8 cellular contexts compared by ENCODE assay signal in genomic region chr19:11373885-11374448, GRCh38. TPM values are rescaled to one million over a fixed set of nuclear protein-coding genes. Genes with fewer than 3 reads are reported as not detected.
DNase-seq lines count a peak whose midpoint lies in the region; ATAC-seq and TF ChIP-seq lines count a peak whose summit lies in the region.

No MANE protein-coding gene starts in this region.

- H3K27ac ChIP-seq in CD8-positive, alpha-beta T cell (ENCODE audit: low read depth, low read length): peak overlapping the region; percentile 83
- H3K27ac ChIP-seq in colonic mucosa: peak overlapping the region; percentile 95

- H2AFZ ChIP-seq in neuron (ENCODE audit: low read depth, low read length): no peak overlapping the region

- no peak for ATAC-seq in CD8-positive, alpha-beta T cell
- ATAC-seq in HG03045 (IDR thresholded peaks at IDR 0.05; ENCODE audit: unreplicated experiment) (no peak), GM18502 (IDR thresholded peaks at IDR 0.05; ENCODE audit: poor library complexity, unreplicated experiment) (no peak)

- peaks cover 18% of the 10 kb centered on the region for H3K4me1 Mint-ChIP-seq in CD8-positive, alpha-beta T cell (ENCODE audit: low read depth)

- peaks cover 28% of the 10 kb centered on the region for H3K4me1 ChIP-seq in CD8-positive, alpha-beta T cell (ENCODE audit: insufficient read depth, low read length)
- H3K4me1 ChIP-seq in colonic mucosa: peaks cover 6% of the 10 kb centered on the region
- H3K4me1 ChIP-seq in neuron (ENCODE audit: insufficient read depth, low read length): peaks cover 23% of the 10 kb centered on the region

- intact Hi-C loops in CD8-positive, alpha-beta T cell (cut with DNase I, micrococcal nuclease): loop anchor here (1.0 to 10.0 kb wide), 8 partner anchors 28 to 969 kb away; partner anchors contain the start of genes ODAD3 (in 2 of the 2), PRKCSH (in 2 of the 2), CARM1 (in 1 of the 2) and CCDC159 (in 1 of the 2)
- intact Hi-C loops in colonic mucosa (cut with DNase I): no loop called here

- no peaks in the 10 kb centered on the region for H3K36me3 ChIP-seq in CD8-positive, alpha-beta T cell (ENCODE audit: insufficient read depth, low read length)
- no peaks in the 10 kb centered on the region for H3K36me3 ChIP-seq in colonic mucosa
- no peaks in the 10 kb centered on the region for H3K36me3 ChIP-seq in neuron (ENCODE audit: insufficient read depth, low read length)

- no peak for DNase-seq in CD8-positive, alpha-beta T cell
- DNase-seq in NB4 (ENCODE audit: low read depth): peak; percentile 60
- no peak for DNase-seq in colonic mucosa
- no peak for DNase-seq in NCI-H524 treated with DMSO at 0.1 percent for 48 hours (lab: John Stamatoyannopoulos, UW)
- no peak for DNase-seq in NCI-H1417 (lab: John Stamatoyannopoulos, UW)

- H3K27me3 Mint-ChIP-seq in CD8-positive, alpha-beta T cell (ENCODE audit: low read depth): no peaks in the 10 kb centered on the region

- no peak overlapping the region for H3K27ac Mint-ChIP-seq in CD8-positive, alpha-beta T cell

- no peaks in the 10 kb centered on the region for H3K9me3 ChIP-seq in CD8-positive, alpha-beta T cell (ENCODE audit: low read length)
- H3K9me3 ChIP-seq in colonic mucosa: no peaks in the 10 kb centered on the region
- H3K9me3 ChIP-seq in neuron (ENCODE audit: low read length): no peaks in the 10 kb centered on the region

- no peaks in the 10 kb centered on the region for H3K9me3 Mint-ChIP-seq in CD8-positive, alpha-beta T cell

- H3K27me3 ChIP-seq in CD8-positive, alpha-beta T cell (ENCODE audit: insufficient read depth, low read length): no peaks in the 10 kb centered on the region
- H3K27me3 ChIP-seq in colonic mucosa (no peaks in the 10 kb centered on the region), neuron (ENCODE audit: insufficient read depth, low read length) (no peaks in the 10 kb centered on the region)

- H3K36me3 Mint-ChIP-seq in CD8-positive, alpha-beta T cell: peaks cover 29% of the 10 kb centered on the region

- POLR2A ChIA-PET in CD8-positive, alpha-beta T cell (lab: Charles Lee): interaction anchor here (1.1 to 2.3 kb wide), 8 partner anchors 10 to 283 kb away, joined by 3 to 17 read pairs (median 6); partner anchors contain the start of genes CCDC159, EPOR, ODAD3 and PRKCSH

- peak overlapping the region; percentile 73 for H3K4me3 ChIP-seq in CD8-positive, alpha-beta T cell (ENCODE audit: low read depth, low read length)
- H3K4me3 ChIP-seq in NB4 (ENCODE audit: low read depth, low read length) (peak overlapping the region; percentile 60), colonic mucosa (peak overlapping the region; percentile 61), neuron (ENCODE audit: low read length) (peak overlapping the region; percentile 59)

- CTCF ChIA-PET in CD8-positive, alpha-beta T cell (lab: Charles Lee): interaction anchor here (0.8 to 5.5 kb wide), 4 partner anchors 9 to 109 kb away, joined by 3 to 24 read pairs (median 4); partner anchors contain the start of genes ODAD3 and PRKCSH

- peak overlapping the region; percentile 13 to 95 for H3K9ac ChIP-seq in colonic mucosa (ENCODE audit: low read depth in 2 of 2, low read length in 2 of 2)

- H3K4me3 Mint-ChIP-seq in CD8-positive, alpha-beta T cell: no peak overlapping the region

- no peak for TF ChIP-seq POLR2A in NB4 (IDR thresholded peaks at IDR 0.05; ENCODE audit: extremely low read depth, insufficient read length)

- TF ChIP-seq CTCF in CD8-positive, alpha-beta T cell (IDR thresholded peaks at IDR 0.05): no peak
- TF ChIP-seq CTCF in NB4 (IDR thresholded peaks at IDR 0.05; ENCODE audit: low read depth, low read length) (no peak), colonic mucosa (IDR thresholded peaks at IDR 0.05) (no peak)

RNA-seq across cellular contexts. Expression of gene SWSAP1, which starts 0.5 kb away (rescaled TPM):
- total RNA-seq in CD8-positive, alpha-beta T cell: 1 to 10 TPM; 2.2 to 2.4 TPM
- 1 to 10 TPM; 3.0 to 4.6 TPM for total RNA-seq in colonic mucosa

RNA-seq across cellular contexts. Expression of gene EPOR, which starts 10.1 kb away (rescaled TPM):
- total RNA-seq in CD8-positive, alpha-beta T cell: 1 to 10 TPM; 9.1 to 9.5 TPM
- total RNA-seq in colonic mucosa: 1 to 10 TPM; 2.8 to 5.8 TPM

RNA-seq across cellular contexts. Expression of gene PLPPR2, which starts 18.7 kb away (rescaled TPM):
- 1 to 10 TPM; 6.0 to 6.2 TPM for total RNA-seq in CD8-positive, alpha-beta T cell
- 1 to 10 TPM; 4.8 to 8.0 TPM for total RNA-seq in colonic mucosa

RNA-seq across cellular contexts. Expression of gene CCDC159, which starts 27.6 kb away (rescaled TPM):
- 10 to 100 TPM; 26.9 to 36.4 TPM for total RNA-seq in CD8-positive, alpha-beta T cell
- 10 to 100 TPM; 17.4 to 21.4 TPM for total RNA-seq in colonic mucosa

RNA-seq across cellular contexts. Expression of gene TMEM205, which starts 27.9 kb away (rescaled TPM):
- 10 to 100 TPM in 1 of 2 experiments, 1 to 10 TPM in 1; 6.5 to 10.6 TPM for total RNA-seq in CD8-positive, alpha-beta T cell
- 10 to 100 TPM; 45.4 to 63.4 TPM for total RNA-seq in colonic mucosa
